24 cellular contexts compared by ENCODE assay signal in genomic region chr3:101632586-101632985, GRCh38. TPM values are rescaled to one million over a fixed set of nuclear protein-coding genes. Genes with fewer than 3 reads are reported as not detected.
DNase-seq lines count a peak whose midpoint lies in the region; ATAC-seq and TF ChIP-seq lines count a peak whose summit lies in the region.
"Had no signal": no experiment of that assay in that cellular context is flagged by ENCODE, and none has a peak within 500 bp of the region (broad histone marks: within the 10 kb centered on the region; RNA-seq: fewer than 3 reads in every experiment).

No MANE protein-coding gene starts in this region.

- no peak overlapping the region for H3K27ac Mint-ChIP-seq in CD8-positive, alpha-beta memory T cell
- H3K27ac Mint-ChIP-seq in effector memory CD8-positive, alpha-beta T cell, result peak overlapping the region; percentile 30 to 59
- H3K27ac Mint-ChIP-seq: CD4-positive, alpha-beta T cell; H9 had no signal

- H3K27me3 ChIP-seq in CD8-positive, alpha-beta memory T cell (ENCODE audit: insufficient read depth, low read length, poor library complexity, severe bottlenecking), result no peaks in the 10 kb centered on the region
- no peaks in the 10 kb centered on the region for H3K27me3 ChIP-seq in Loucy (ENCODE audit: insufficient read depth, low read length, poor library complexity, severe bottlenecking)
- H3K27me3 ChIP-seq: BLaER1 treated with 17β-estradiol and CSF1 and Interleukin-3, amounts not matched to agents 10 nM and 100 nM; SJSA1 had no signal

- peaks cover 0 to 2% of the 10 kb centered on the region in 2 donors for H3K27me3 Mint-ChIP-seq in CD8-positive, alpha-beta memory T cell
- H3K27me3 Mint-ChIP-seq in effector memory CD8-positive, alpha-beta T cell, result no peaks in the 10 kb centered on the region
- H3K27me3 Mint-ChIP-seq: CD4-positive, alpha-beta T cell had no signal

- CTCF ChIA-PET in CD8-positive, alpha-beta memory T cell (lab: Charles Lee), result no interaction called here

- no peaks in the 10 kb centered on the region for H3F3A ChIP-seq in Loucy (ENCODE audit: low read depth)

- H3K36me3 ChIP-seq in CD8-positive, alpha-beta memory T cell (ENCODE audit: insufficient read depth, low read length), result no peaks in the 10 kb centered on the region
- no peaks in the 10 kb centered on the region for H3K36me3 ChIP-seq in Loucy (ENCODE audit: insufficient read depth, low read length)
- H3K36me3 ChIP-seq: BLaER1 treated with 17β-estradiol and CSF1 and Interleukin-3, amounts not matched to agents 10 nM and 100 nM; SJSA1 had no signal

- no peak overlapping the region for H3K4me3 Mint-ChIP-seq in CD8-positive, alpha-beta memory T cell
- no peak overlapping the region for H3K4me3 Mint-ChIP-seq in effector memory CD8-positive, alpha-beta T cell
- H3K4me3 Mint-ChIP-seq: CD4-positive, alpha-beta T cell; H9 had no signal

- H2AFZ ChIP-seq in Loucy (ENCODE audit: low read length), result peak overlapping the region; percentile 12; the same call in 1 of the 2 replicates

- no peaks in the 10 kb centered on the region for H3K36me3 Mint-ChIP-seq in CD8-positive, alpha-beta memory T cell
- no peaks in the 10 kb centered on the region for H3K36me3 Mint-ChIP-seq in effector memory CD8-positive, alpha-beta T cell (ENCODE audit: insufficient read depth)

- H3K9me3 ChIP-seq in CD8-positive, alpha-beta memory T cell (ENCODE audit: low read length), result no peaks in the 10 kb centered on the region
- no peaks in the 10 kb centered on the region for H3K9me3 ChIP-seq in Loucy (ENCODE audit: insufficient read depth, low read depth, low read length)
- H3K9me3 ChIP-seq: BLaER1 treated with 17β-estradiol and CSF1 and Interleukin-3, amounts not matched to agents 10 nM and 100 nM; SJSA1 had no signal

- no peaks in the 10 kb centered on the region for H4K20me1 ChIP-seq in Loucy (ENCODE audit: insufficient read depth, low read length, poor library complexity, severe bottlenecking)
- H4K20me1 ChIP-seq: BLaER1 treated with 17β-estradiol and CSF1 and Interleukin-3, amounts not matched to agents 10 nM and 100 nM had no signal

- H3K4me2 ChIP-seq in Loucy (ENCODE audit: low read depth, low read length, poor library complexity, severe bottlenecking), result no peak overlapping the region
- H3K4me2 ChIP-seq: BLaER1 treated with 17β-estradiol and CSF1 and Interleukin-3, amounts not matched to agents 10 nM and 100 nM had no signal

- no peak overlapping the region for H3K9ac ChIP-seq in Loucy (ENCODE audit: low read depth, low read length, poor library complexity, severe bottlenecking)
- H3K9ac ChIP-seq: BLaER1 treated with 17β-estradiol and CSF1 and Interleukin-3, amounts not matched to agents 10 nM and 100 nM had no signal

- no peaks in the 10 kb centered on the region for H3K9me3 Mint-ChIP-seq in CD8-positive, alpha-beta memory T cell
- no peaks in the 10 kb centered on the region for H3K9me3 Mint-ChIP-seq in effector memory CD8-positive, alpha-beta T cell
- H3K9me3 Mint-ChIP-seq: CD4-positive, alpha-beta T cell; H9 had no signal

- H3K4me1 Mint-ChIP-seq in CD8-positive, alpha-beta memory T cell, result peaks cover 5% of the 10 kb centered on the region in 3 donors
- H3K4me1 Mint-ChIP-seq in effector memory CD8-positive, alpha-beta T cell (ENCODE audit: low read depth in 2 of 2), result peaks cover 0 to 4% of the 10 kb centered on the region in 2 donors

- H3K79me2 ChIP-seq in Loucy (ENCODE audit: insufficient read depth, low read length), result no peaks in the 10 kb centered on the region

- no peak for ATAC-seq in effector memory CD8-positive, alpha-beta T cell (replicated peaks)
- ATAC-seq: Right ventricle myocardium inferior had no signal

- H3K4me1 ChIP-seq in CD8-positive, alpha-beta memory T cell (ENCODE audit: insufficient read depth, low read length), result no peaks in the 10 kb centered on the region
- H3K4me1 ChIP-seq in Loucy (ENCODE audit: insufficient read depth, low read length, poor library complexity, severe bottlenecking), result no peaks in the 10 kb centered on the region
- H3K4me1 ChIP-seq: BLaER1 treated with 17β-estradiol and CSF1 and Interleukin-3, amounts not matched to agents 10 nM and 100 nM; SJSA1 had no signal

- TF ChIP-seq CTCF in Loucy (conservative IDR thresholded peaks at IDR 0.05; ENCODE audit: low read length), result no peak

- intact Hi-C loops in posterior vena cava (cut with DNase I), result no loop called here

- POLR2A ChIA-PET in CD8-positive, alpha-beta memory T cell (lab: Charles Lee), result no interaction called here

- peak overlapping the region; percentile 79 for H3K27ac ChIP-seq in CD8-positive, alpha-beta memory T cell (ENCODE audit: low read depth, low read length)
- H3K27ac ChIP-seq: BLaER1 treated with 17β-estradiol and CSF1 and Interleukin-3, amounts not matched to agents 10 nM and 100 nM; SJSA1 had no signal

- no peaks in the 10 kb centered on the region for H3K9me2 ChIP-seq in Loucy (replicated peaks; ENCODE audit: low read depth, low read length)

- no peak for DNase-seq in CD8-positive, alpha-beta memory T cell
- DNase-seq in effector memory CD8-positive, alpha-beta T cell, result no peak
- DNase-seq in posterior vena cava (ENCODE audit: low spot score), result peak; percentile 23
- DNase-seq in kidney glomerular epithelial cell (lab: John Stamatoyannopoulos, UW), result no peak
- DNase-seq in RPMI8226, result no peak
- DNase-seq in MV-4-11 (lab: John Stamatoyannopoulos, UW), result no peak
- DNase-seq: AML-193; CD4-positive, alpha-beta T cell; COR-L47; DMS53; H9; KG1; MM.1S; NCI-H1048; NCI-H1436; NCI-H187; NCI-H2081 treated with DMSO at 0.1 percent for 48 hours; NCI-H2171; NCI-H226; NCI-H510A treated with DMSO at 0.1 percent for 48 hours had no signal

- H3K4me3 ChIP-seq in CD8-positive, alpha-beta memory T cell (ENCODE audit: low read length), result no peak overlapping the region
- no peak overlapping the region for H3K4me3 ChIP-seq in Loucy (ENCODE audit: low read length, poor library complexity, severe bottlenecking)
- H3K4me3 ChIP-seq: BLaER1 treated with 17β-estradiol and CSF1 and Interleukin-3, amounts not matched to agents 10 nM and 100 nM; SJSA1 had no signal

RNA-seq across cellular contexts. Expression of gene ZBTB11, which starts 44.3 kb away (rescaled TPM):
- 10 to 100 TPM; 28.9 to 29.7 TPM for total RNA-seq in CD8-positive, alpha-beta memory T cell
- 14.5 TPM for polyA plus RNA-seq in CD8-positive, alpha-beta memory T cell
- total RNA-seq in posterior vena cava, result 10 to 100 TPM; 12.2 to 15.5 TPM

RNA-seq across cellular contexts. Expression of gene RPL24, which starts 53.9 kb away (rescaled TPM):
- total RNA-seq in CD8-positive, alpha-beta memory T cell, result 1,000 to 10,000 TPM; 1,569 to 1,633 TPM
- polyA plus RNA-seq in CD8-positive, alpha-beta memory T cell, result 973 TPM
- total RNA-seq in posterior vena cava, result 100 to 1,000 TPM; 756 TPM

RNA-seq across cellular contexts. Expression of gene PCNP, which starts 58.6 kb away (rescaled TPM):
- 100 to 1,000 TPM; 205 to 216 TPM for total RNA-seq in CD8-positive, alpha-beta memory T cell
- polyA plus RNA-seq in CD8-positive, alpha-beta memory T cell, result 124 TPM
- 100 to 1,000 TPM; 184 to 223 TPM for total RNA-seq in posterior vena cava

Comparison
In these comparisons a context has a peak if more than half of its experiments do, and no peak if none do; other contexts are left out.
1. H3K27ac Mint-ChIP-seq: peak in effector memory CD8-positive, alpha-beta T cell (2 of 2); none in CD8-positive, alpha-beta memory T cell (0 of 8).